Comparison of ENCODE assay signal across 22 cellular contexts in the genomic region with DNA sequence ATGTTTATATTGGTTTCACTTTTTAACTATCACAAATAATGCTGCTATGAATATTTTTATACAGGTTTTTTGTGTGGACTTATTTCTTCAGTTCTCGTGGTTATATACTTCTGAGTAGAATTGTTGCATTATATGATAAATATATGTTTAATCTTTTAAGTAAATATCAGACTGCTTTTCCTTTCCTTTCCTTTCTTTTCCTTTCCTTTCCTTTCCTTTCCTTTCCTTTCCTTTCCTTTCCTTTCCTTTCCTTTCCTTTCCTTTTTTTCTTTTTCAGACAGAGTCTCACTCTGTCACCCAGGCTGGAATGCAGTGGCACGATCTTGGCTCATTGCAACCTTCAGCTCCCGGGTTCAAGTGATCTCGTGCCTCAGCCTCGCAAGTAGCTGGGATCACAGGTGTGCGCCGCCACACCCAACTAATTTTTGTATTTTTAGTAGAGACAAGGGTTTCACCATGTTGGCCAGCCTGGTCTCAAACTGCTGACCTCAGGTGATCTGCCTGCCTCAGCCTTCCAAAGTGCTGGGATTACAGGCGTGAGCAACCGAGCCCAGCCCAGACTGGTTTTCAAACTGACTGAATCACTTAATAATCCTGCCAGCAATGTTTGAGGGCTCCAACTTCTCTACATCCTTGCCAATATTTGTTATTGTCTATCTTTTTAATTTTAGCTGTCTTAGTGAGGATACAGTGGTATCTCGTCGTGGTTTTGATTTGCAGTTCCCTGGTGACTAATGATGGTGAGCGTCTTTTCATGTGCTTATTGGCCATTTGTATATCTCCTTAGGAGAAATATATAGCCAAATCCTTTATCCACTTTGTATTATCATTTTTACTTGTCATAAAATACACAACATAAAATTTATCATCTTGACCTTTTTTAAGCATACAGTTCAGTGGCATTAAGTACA. TPM values are rescaled to one million over a fixed set of nuclear protein-coding genes. Genes with fewer than 3 reads are reported as not detected.
DNase-seq lines count a peak whose midpoint lies in the region; ATAC-seq, FAIRE-seq and TF ChIP-seq lines count a peak whose summit lies in the region.
"Had no signal": no experiment of that assay in that cellular context is flagged by ENCODE, and none has a peak within 500 bp of the region (broad histone marks: within the 10 kb centered on the region; RNA-seq: fewer than 3 reads in every experiment).

No MANE protein-coding gene starts in this region.

- TF ChIP-seq POLR2A in IMR-90 (IDR thresholded peaks at IDR 0.05; ENCODE audit: low read depth, low read length) = no peak

- no peak overlapping the region for H4K8ac ChIP-seq in IMR-90 (ENCODE audit: low read depth in 2 of 2, low read length in 2 of 2)

- H4K91ac ChIP-seq in IMR-90 (ENCODE audit: insufficient read depth, low read depth, low read length) = no peak overlapping the region

- no peaks in the 10 kb centered on the region for H3K27me3 ChIP-seq in IMR-90 (ENCODE audit: control insufficient read depth, insufficient read depth, low read length)
- H3K27me3 ChIP-seq: cardiac muscle cell, uterus had no signal

- H4K5ac ChIP-seq in IMR-90 (ENCODE audit: low read depth, low read length) = no peak overlapping the region

- no peak overlapping the region for H3K4me3 ChIP-seq in IMR-90 (ENCODE audit: insufficient read depth, low read depth, low read length)
- H3K4me3 ChIP-seq: cardiac muscle cell, heart left ventricle, lung, uterus had no signal

- no peaks in the 10 kb centered on the region for H3K9me3 ChIP-seq in IMR-90 (ENCODE audit: control insufficient read depth, insufficient read depth, low read length)
- H3K9me3 ChIP-seq: uterus had no signal

- no peak overlapping the region for H2BK15ac ChIP-seq in IMR-90 (ENCODE audit: low read depth, low read length)

- H3K14ac ChIP-seq in IMR-90 (replicated peaks; ENCODE audit: low read depth, low read length) = no peak overlapping the region

- H3K4me2 ChIP-seq in IMR-90 (ENCODE audit: low read depth, low read length) = no peak overlapping the region

- FAIRE-seq in urothelium cell line (lab: Jason Lieb, UNC) = peak; percentile 65

- H3K18ac ChIP-seq in IMR-90 (ENCODE audit: low read depth, low read length) = no peak overlapping the region

- no peaks in the 10 kb centered on the region for H4K20me1 ChIP-seq in IMR-90 (ENCODE audit: insufficient read depth, low read length)

- TF ChIP-seq RAD21 in IMR-90 (IDR thresholded peaks at IDR 0.05; ENCODE audit: low read length) = no peak

- DNase-seq in IMR-90 (no peak), SW480 (ENCODE audit: low spot score) (peak; percentile 16), urothelium cell line (ENCODE audit: low spot score) (no peak), NCI-H2196 (lab: John Stamatoyannopoulos, UW; ENCODE audit: unreplicated experiment) (no peak), NCI-H2107 treated with DMSO at 0.1 percent for 48 hours (lab: John Stamatoyannopoulos, UW; ENCODE audit: unreplicated experiment) (no peak)
- DNase-seq: activated CD4-positive, CD25-positive, alpha-beta regulatory T cell treated with anti-CD3 and anti-CD28 coated beads, Interleukin-2, amount 50 U/mL, for 72 hours; activated naive CD8-positive, alpha-beta T cell treated with anti-CD3 and anti-CD28 coated beads, Interleukin-2, amount 50 U/mL, for 24 hours; effector CD4-positive, alpha-beta T cell; heart left ventricle; natural killer cell; NCI-H187 treated with DMSO at 0.1 percent for 48 hours; NCI-H446; SHP77 treated with DMSO at 0.1 percent for 48 hours; stimulated activated CD4-positive, alpha-beta T cell treated with anti-CD3 and anti-CD28 coated beads, Interleukin-4, amount 100 ng/mL, for 1 hour; uterus had no signal

- no peak for ATAC-seq in IMR-90 (ENCODE audit: low read depth)
- peak; percentile 57 for ATAC-seq in esophagus mucosa
- no peak for ATAC-seq in HG02588 (IDR thresholded peaks at IDR 0.05; ENCODE audit: unreplicated experiment)
- ATAC-seq: activated naive CD8-positive, alpha-beta T cell treated with anti-CD3 and anti-CD28 coated beads, Interleukin-2, amount 50 U/mL, for 24 hours; heart left ventricle; natural killer cell had no signal

- H2BK5ac ChIP-seq in IMR-90 (ENCODE audit: low read depth, low read length, poor library complexity, severe bottlenecking) = no peak overlapping the region

- CTCF ChIA-PET in IMR-90 (lab: Yijun Ruan, JAX) = no interaction called here

- no peak overlapping the region for H2AFZ ChIP-seq in IMR-90 (replicated peaks; ENCODE audit: low read length, poor library complexity)

- no peak overlapping the region for H2AK9ac ChIP-seq in IMR-90 (replicated peaks; ENCODE audit: low read depth, low read length, poor library complexity)

- no peak overlapping the region for H3K4ac ChIP-seq in IMR-90 (ENCODE audit: low read depth, low read length)

- H3K36me3 ChIP-seq in IMR-90 (ENCODE audit: control insufficient read depth, insufficient read depth, low read length) = no peaks in the 10 kb centered on the region
- H3K36me3 ChIP-seq: cardiac muscle cell, heart left ventricle, uterus had no signal

- in situ Hi-C loops in IMR-90 (cut with MboI; ENCODE audit: low sequenced_read_pairs) = no loop called here

- no peak overlapping the region for H3K27ac ChIP-seq in IMR-90 (ENCODE audit: insufficient read depth, low read length)
- H3K27ac ChIP-seq: cardiac muscle cell, heart left ventricle, uterus had no signal

- H3K9me1 ChIP-seq in IMR-90 (ENCODE audit: insufficient read depth, low read length) = no peaks in the 10 kb centered on the region

- H2AK5ac ChIP-seq in IMR-90 (ENCODE audit: low read depth, low read length) = no peak overlapping the region

- intact Hi-C loops in IMR-90 (cut with micrococcal nuclease) = no loop called here

- WGBS in IMR-90 (ENCODE audit: extremely low coverage in 2 of 2, insufficient read length in 1 of 2), 2 experiments = no CpG with 5 or more reads among the region's 12 CpGs

- POLR2A ChIA-PET in IMR-90 (lab: Charles Lee; ENCODE audit: unreplicated experiment) = no interaction called here

- dilution Hi-C loops in IMR-90 (cut with HindIII; ENCODE audit: low sequenced_read_pairs, unreplicated experiment) = no loop called here

- H3K23ac ChIP-seq in IMR-90 (ENCODE audit: low read depth, low read length) = no peak overlapping the region

- H3K4me1 ChIP-seq in IMR-90 (ENCODE audit: control insufficient read depth, insufficient read depth, low read length) = no peaks in the 10 kb centered on the region
- H3K4me1 ChIP-seq: heart left ventricle, uterus had no signal

- no peak overlapping the region for H2BK20ac ChIP-seq in IMR-90 (ENCODE audit: low read depth, low read length)

- no peaks in the 10 kb centered on the region for H3K79me1 ChIP-seq in IMR-90 (ENCODE audit: low read depth in 1 of 2, low read length in 2 of 2)

- no peak overlapping the region for H3K56ac ChIP-seq in IMR-90 (ENCODE audit: extremely low read depth, insufficient read depth, low read length)

- no peak for TF ChIP-seq CTCF in IMR-90 (conservative IDR thresholded peaks at IDR 0.05; ENCODE audit: low read depth, low read length)

- H3K9ac ChIP-seq in IMR-90 (ENCODE audit: low read depth, low read length) = no peak overlapping the region

- no peak overlapping the region for H2BK120ac ChIP-seq in IMR-90 (ENCODE audit: low read depth, low read length)

- no TSS peak for BruUV-seq in IMR-90 (replicated peaks; lab: Mats Ljungman, UMichigan)

TF ChIP-seq in IMR-90, 13 proteins besides CTCF, POLR2A, EP300 and RAD21:
- TF ChIP-seq CHD1 (IDR thresholded peaks at IDR 0.05; ENCODE audit: low read depth, low read length) = no peak
- peak; percentile 77 for TF ChIP-seq RFX5 (IDR thresholded peaks at IDR 0.05; ENCODE audit: low read depth, low read length)

RNA-seq across cellular contexts. Expression of gene HTR3B, which starts 21.9 kb away (rescaled TPM):
- total RNA-seq in IMR-90 (2012; rRNA removed) = not detected in 2 replicates
- not detected in 2 replicates for polyA plus RNA-seq in IMR-90 (2012; rRNA removed)
- not detected in 2 replicates for polyA plus RNA-seq in IMR-90 (2012; cell fraction: cytosol; rRNA removed)
- polyA plus RNA-seq in IMR-90 (2012; cell fraction: nucleus; rRNA removed; ENCODE audit: low replicate concordance) = not detected in 2 replicates
- total RNA-seq in esophagus mucosa = 0.28 TPM
- total RNA-seq: activated CD8-positive, alpha-beta memory T cell treated with anti-CD3 and anti-CD28 coated beads for 36 hours; cardiac muscle cell; heart left ventricle; lung; natural killer cell; skeletal muscle tissue; uterus had no signal
- polyA plus RNA-seq: BJ, cardiac muscle cell, heart left ventricle had no signal

RNA-seq across cellular contexts. Expression of gene HTR3A, which starts 48.4 kb away (rescaled TPM):
- total RNA-seq in IMR-90 (2012; rRNA removed) (not detected in 2 replicates), esophagus mucosa (not detected)
- polyA plus RNA-seq in IMR-90 (2012; rRNA removed) = not detected in 2 replicates
- polyA plus RNA-seq in IMR-90 (2012; cell fraction: cytosol; rRNA removed) = not detected in 2 replicates
- polyA plus RNA-seq in IMR-90 (2012; cell fraction: nucleus; rRNA removed; ENCODE audit: low replicate concordance) = not detected in 2 replicates
- total RNA-seq: activated CD8-positive, alpha-beta memory T cell treated with anti-CD3 and anti-CD28 coated beads for 36 hours; natural killer cell; skeletal muscle tissue had no signal
- polyA plus RNA-seq: BJ, cardiac muscle cell had no signal

RNA-seq across cellular contexts. Expression of gene USP28, which starts 51.2 kb away (rescaled TPM):
- total RNA-seq in IMR-90 (2012; rRNA removed) (24.7 and 36.0 TPM in 2 replicates), esophagus mucosa (15.3 TPM)
- polyA plus RNA-seq in IMR-90 (2012; rRNA removed) = 14.5 and 17.0 TPM in 2 replicates
- 5.7 and 9.8 TPM in 2 replicates for polyA plus RNA-seq in IMR-90 (2012; cell fraction: cytosol; rRNA removed)
- polyA plus RNA-seq in IMR-90 (2012; cell fraction: nucleus; rRNA removed; ENCODE audit: low replicate concordance) = 6.3 and 25.3 TPM in 2 replicates
